In genomic region chr19:50203281-50204080, GRCh38 we compare ENCODE assay signal across 8 cellular contexts. TPM values are rescaled to one million over a fixed set of nuclear protein-coding genes. Genes with fewer than 3 reads are reported as not detected.
A peak's percentile ranks its signal among the peaks of the same experiment; 100 is the strongest.
DNase-seq lines count a peak whose midpoint lies in the region; ATAC-seq and TF ChIP-seq lines count a peak whose summit lies in the region.

Gene MYH14 (plus strand): TSS chr19:50203622. CDS start chr19:50210366, 6,744 bp downstream.

- intact Hi-C loops in right cardiac atrium (cut with DNase I) = no loop called here

- TF ChIP-seq EP300 in Ishikawa (IDR thresholded peaks at IDR 0.05; ENCODE audit: borderline replicate concordance) = peak; percentile 30

- H3K27me3 ChIP-seq in right cardiac atrium (ENCODE audit: control insufficient read depth, insufficient read depth) = no peaks in the 10 kb centered on the region

- no peak for TF ChIP-seq RAD21 in Ishikawa (IDR thresholded peaks at IDR 0.05; ENCODE audit: low read depth)

- H3K4me1 ChIP-seq in right cardiac atrium (ENCODE audit: control insufficient read depth, insufficient read depth, low read length) = no peaks in the 10 kb centered on the region

- no peaks in the 10 kb centered on the region for H3K9me3 ChIP-seq in right cardiac atrium (ENCODE audit: control insufficient read depth, low read length)

- 3% methylated on average over 78 of the region's 78 CpGs for WGBS in right cardiac atrium

- peak within 1 kb of the TSS; percentile 67 for H3K4me3 ChIP-seq in right cardiac atrium (ENCODE audit: low read length)

- peak within 1 kb of the TSS; percentile 83 for H3K27ac ChIP-seq in right cardiac atrium (ENCODE audit: low read length)

- DNase-seq in AG08396 (ENCODE audit: low spot score) (peak; percentile 73), right cardiac atrium (peak; percentile 92 to 95 (median 94)), pons (ENCODE audit: low spot score) (peak; percentile 96), UCSD-AML1 (lab: John Stamatoyannopoulos, UW; ENCODE audit: unreplicated experiment) (no peak)
- peak; percentile 43 to 52 for DNase-seq in activated T-cell treated with anti-CD3 and anti-CD28 coated beads, Interleukin-2, amount 50 U/mL, for 48 hours

- ATAC-seq in right cardiac atrium = peak; percentile 92 to 96
- ATAC-seq in HG03432 (IDR thresholded peaks at IDR 0.05; ENCODE audit: unreplicated experiment) = no peak
- ATAC-seq in HG03342 (IDR thresholded peaks at IDR 0.05; ENCODE audit: unreplicated experiment) = no peak

TF ChIP-seq in Ishikawa, 13 proteins besides CTCF, POLR2A, EP300 and RAD21:
- no peak for TF ChIP-seq FOXM1 (IDR thresholded peaks at IDR 0.05; ENCODE audit: borderline replicate concordance, low read depth)
- TF ChIP-seq EGR1 (IDR thresholded peaks at IDR 0.05) = peak; percentile 46; the same call in 1 of the 2 replicates
- TF ChIP-seq TCF12 (IDR thresholded peaks at IDR 0.05; ENCODE audit: low read depth) = peak; percentile 45; the same call in 1 of the 2 replicates
- TF ChIP-seq MAX (IDR thresholded peaks at IDR 0.05) = peak; percentile 34
- TF ChIP-seq TAF1 (IDR thresholded peaks at IDR 0.05; ENCODE audit: low read depth) = peak; percentile 65

RNA-seq across cellular contexts. Expression of gene MYH14, which starts in this region (rescaled TPM):
- 10 to 100 TPM; 69.9 to 92.9 (median 76.5) TPM for total RNA-seq in right cardiac atrium
- 73.6 TPM for polyA plus RNA-seq in right cardiac atrium

Comparison
In these comparisons a context has a peak if more than half of its experiments do, and no peak if none do; other contexts are left out.
1. ATAC-seq: peak in right cardiac atrium (2 of 2); none in HG03432 (single experiment) and HG03342 (single experiment).